8 cellular contexts compared by ENCODE assay signal in genomic region chr2:171922230-171923022, GRCh38. TPM values are rescaled to one million over a fixed set of nuclear protein-coding genes. Genes with fewer than 3 reads are reported as not detected.
DNase-seq lines count a peak whose midpoint lies in the region; ATAC-seq, FAIRE-seq and TF ChIP-seq lines count a peak whose summit lies in the region.

Gene HAT1 (plus strand): TSS chr2:171922461. CDS start chr2:171922501, 40 bp downstream.

- no peaks in the 10 kb centered on the region for H3K9me2 ChIP-seq in OCI-LY7 (ENCODE audit: insufficient read depth, low read length)

- peak within 1 kb of the TSS; percentile 87 for H3K9ac ChIP-seq in endothelial cell of umbilical vein (replicated peaks; ENCODE audit: extremely low read depth, insufficient read depth, low read length)

- dilution Hi-C loops in endothelial cell of umbilical vein (cut with MboI; ENCODE audit: extremely low pct_ligation_motif_present, low sequenced_read_pairs), result no loop called here

- intact Hi-C loops in OCI-LY7 (cut with micrococcal nuclease; ENCODE audit: unreplicated experiment) (loop anchor here (2.0 kb wide), 1 partner anchor 28 kb away; the partner anchor contains the start of gene SLC25A12), endothelial cell of umbilical vein (cut with micrococcal nuclease) (loop anchor here (1.0 to 5.0 kb wide), 7 partner anchors 28 to 235 kb away; partner anchors contain the start of genes DLX1, DYNC1I2, METAP1D and SLC25A12)

- peak; percentile 80 for DNase-seq in D721Med (ENCODE audit: insufficient read length, low spot score)
- DNase-seq in HuH-7.5 (ENCODE audit: low spot score), result peak; percentile 77
- peak; percentile 98 for DNase-seq in OCI-LY7 (ENCODE audit: low spot score)
- DNase-seq in activated T-cell treated with anti-CD3 and anti-CD28 coated beads for 1 hour (ENCODE audit: low read depth), result peak; percentile 95
- DNase-seq in endothelial cell of umbilical vein (ENCODE audit: low read depth, low spot score), result peak; percentile 99
- peak; percentile 99 for DNase-seq in midbrain (lab: John Stamatoyannopoulos, UW)
- DNase-seq in stimulated activated CD8-positive, alpha-beta memory T cell treated with anti-CD3 and anti-CD28 coated beads, Interleukin-2, amount 100 ng/mL, for 1 hour (ENCODE audit: low read depth in 2 of 2), result peak; percentile 95 to 96

- POLR2A ChIA-PET in OCI-LY7 (lab: Charles Lee), result interaction anchor here (0.9 to 3.5 kb wide), 12 partner anchors 8 to 127 kb away, joined by 3 to 24 read pairs (median 4); partner anchors contain the start of gene SLC25A12
- POLR2A ChIA-PET in endothelial cell of umbilical vein (lab: Charles Lee), result no interaction called here

- H3K9me3 ChIP-seq in OCI-LY7 (ENCODE audit: low read length) (no peaks in the 10 kb centered on the region), endothelial cell of umbilical vein (replicated peaks; ENCODE audit: control insufficient read depth, insufficient read depth, low read length) (no peaks in the 10 kb centered on the region)

- CTCF ChIA-PET in OCI-LY7 (lab: Charles Lee; ENCODE audit: unreplicated experiment) (interaction anchor here (0.6 to 0.7 kb wide), 4 partner anchors 17 to 267 kb away, joined by 3 to 4 read pairs (median 3); partner anchors contain the start of gene SLC25A12), endothelial cell of umbilical vein (lab: Charles Lee) (interaction anchor here (0.6 to 2.0 kb wide), 10 partner anchors 18 to 216 kb away, joined by 3 to 6 read pairs (median 4); partner anchors contain the start of gene SLC25A12)

- H4K20me1 ChIP-seq in OCI-LY7 (ENCODE audit: insufficient read depth, low read length), result no peaks in the 10 kb centered on the region
- no peaks in the 10 kb centered on the region for H4K20me1 ChIP-seq in endothelial cell of umbilical vein (replicated peaks; ENCODE audit: control insufficient read depth, extremely low read depth, insufficient read depth, low read length)

- H3K79me2 ChIP-seq in OCI-LY7 (ENCODE audit: insufficient read depth, low read depth, low read length) (peaks cover 44% of the 10 kb centered on the region), endothelial cell of umbilical vein (ENCODE audit: control insufficient read depth, insufficient read depth, low read length) (peaks cover 23% of the 10 kb centered on the region)

- TSS peak; percentile 79 for BruUV-seq in OCI-LY7 (replicated peaks; lab: Mats Ljungman, UMichigan)
- TSS peak; percentile 53 for BruUV-seq in endothelial cell of umbilical vein (replicated peaks; lab: Mats Ljungman, UMichigan)

- H3K4me3 ChIP-seq in OCI-LY7 (ENCODE audit: low read depth, low read length, poor library complexity, severe bottlenecking) (peak within 1 kb of the TSS; percentile 91), endothelial cell of umbilical vein (replicated peaks in 1 of 3; ENCODE audit: insufficient read depth in 1 of 3, low read depth in 1 of 3, low read length in 3 of 3) (peak within 1 kb of the TSS; percentile 32 to 79 (median 57))

- TF ChIP-seq CTCF in D721Med (IDR thresholded peaks at IDR 0.05; ENCODE audit: insufficient read depth, missing control alignments), result no peak
- TF ChIP-seq CTCF in OCI-LY7 (conservative IDR thresholded peaks at IDR 0.05; ENCODE audit: low read length), result no peak
- no peak for TF ChIP-seq CTCF in endothelial cell of umbilical vein (IDR thresholded peaks at IDR 0.05; ENCODE audit: extremely low read depth in 1 of 2, insufficient read depth in 1 of 2, low read depth in 1 of 2, low read length in 2 of 2)

- H2AFZ ChIP-seq in OCI-LY7 (ENCODE audit: low read length) (peak within 1 kb of the TSS; percentile 92), endothelial cell of umbilical vein (ENCODE audit: low read depth, low read length) (peak within 1 kb of the TSS; percentile 93)

- FAIRE-seq in D721Med (lab: Jason Lieb, UNC) (no peak), endothelial cell of umbilical vein (lab: Jason Lieb, UNC) (peak; percentile 92)

- H3K4me2 ChIP-seq in OCI-LY7 (ENCODE audit: low read length) (peak within 1 kb of the TSS; percentile 92), endothelial cell of umbilical vein (ENCODE audit: insufficient read depth, low read length) (peak within 1 kb of the TSS; percentile 95)

- peak; percentile 59 for TF ChIP-seq POLR2A in endothelial cell of umbilical vein (IDR thresholded peaks at IDR 0.05; ENCODE audit: low read depth, low read length)

- ATAC-seq in GM21526 (IDR thresholded peaks at IDR 0.05; ENCODE audit: low FRiP score, unreplicated experiment), result peak; percentile 90

- H3K27ac ChIP-seq in OCI-LY7 (ENCODE audit: low read depth, low read length, poor library complexity, severe bottlenecking) (peak within 1 kb of the TSS; percentile 69), endothelial cell of umbilical vein (ENCODE audit: insufficient read depth, low read depth, low read length) (peak within 1 kb of the TSS; percentile 77)

- H3K9me1 ChIP-seq in endothelial cell of umbilical vein (replicated peaks; ENCODE audit: control insufficient read depth, extremely low read depth, insufficient read depth, low read length), result no peaks in the 10 kb centered on the region

- H3K4me1 ChIP-seq in OCI-LY7 (ENCODE audit: insufficient read depth, low read length, poor library complexity, severe bottlenecking), result peaks cover 23% of the 10 kb centered on the region
- H3K4me1 ChIP-seq in endothelial cell of umbilical vein (ENCODE audit: control insufficient read depth, extremely low read depth, insufficient read depth, low read length), result peaks cover 13% of the 10 kb centered on the region

- no peaks in the 10 kb centered on the region for H3K27me3 ChIP-seq in endothelial cell of umbilical vein (ENCODE audit: control insufficient read depth in 2 of 2, insufficient read depth in 2 of 2, low read length in 2 of 2)

- peaks cover 42% of the 10 kb centered on the region for H3K36me3 ChIP-seq in OCI-LY7 (ENCODE audit: insufficient read depth, low read length)
- H3K36me3 ChIP-seq in endothelial cell of umbilical vein (ENCODE audit: control insufficient read depth in 2 of 2, extremely low read depth in 1 of 2, insufficient read depth in 2 of 2, low read length in 2 of 2), result no peaks in the 10 kb centered on the region

TF ChIP-seq in endothelial cell of umbilical vein, 7 proteins besides CTCF, POLR2A, EP300 and RAD21:
- TF ChIP-seq GATA2 (IDR thresholded peaks at IDR 0.05; ENCODE audit: insufficient read depth, insufficient read length, low read depth, low read length), result no peak
- TF ChIP-seq JUN (IDR thresholded peaks at IDR 0.05; ENCODE audit: borderline replicate concordance, insufficient read depth, insufficient read length, low read depth), result no peak
- no peak for TF ChIP-seq EZH2 (IDR thresholded peaks at IDR 0.05; ENCODE audit: borderline replicate concordance, low read depth, low read length, severe bottlenecking)
- TF ChIP-seq MAX (IDR thresholded peaks at IDR 0.05; ENCODE audit: insufficient read depth, insufficient read length), result no peak
- no peak for TF ChIP-seq MYC (IDR thresholded peaks at IDR 0.05; ENCODE audit: low read depth, low read length)
- TF ChIP-seq POLR2AphosphoS5 (IDR thresholded peaks at IDR 0.05; ENCODE audit: insufficient read depth, low read depth, low read length), result peak; percentile 23
- TF ChIP-seq FOS (IDR thresholded peaks at IDR 0.05; ENCODE audit: borderline replicate concordance, insufficient read depth, low read length), result peak; percentile 35
TF ChIP-seq in endothelial cell of umbilical vein: peak in this region for 2.

RNA-seq across cellular contexts. Expression of gene HAT1, which starts in this region (rescaled TPM):
- 68.6 and 77.5 TPM in 2 replicates for total RNA-seq in OCI-LY7 (2014; rRNA removed; shearing (Covaris generic))
- total RNA-seq in OCI-LY7 (2022) (92.6 and 96.5 TPM in 2 replicates), endothelial cell of umbilical vein (49.7 and 50.3 TPM in 2 replicates)
- polyA plus RNA-seq in endothelial cell of umbilical vein, result 18.3 and 27.4 TPM in 2 replicates
- polyA plus RNA-seq in endothelial cell of umbilical vein (2011; cell fraction: cytosol; rRNA removed), result 41.8 and 46.4 TPM in 2 replicates
- polyA plus RNA-seq in endothelial cell of umbilical vein (2011; cell fraction: nucleus; rRNA removed), result 21.2 and 29.5 TPM in 2 replicates
- 43.6 and 68.2 TPM in 2 replicates for polyA plus RNA-seq in endothelial cell of umbilical vein (2012)
- polyA minus RNA-seq in endothelial cell of umbilical vein, result 24.3 and 25.1 TPM in 2 replicates
- polyA minus RNA-seq in endothelial cell of umbilical vein (2011; cell fraction: cytosol; rRNA and poly(A)+ RNA removed), result 29.2 TPM
- 17.6 and 29.7 TPM in 2 replicates for polyA minus RNA-seq in endothelial cell of umbilical vein (2011; cell fraction: nucleus; rRNA and poly(A)+ RNA removed)

Comparison
In these comparisons a context has a peak if more than half of its experiments do, and no peak if none do; other contexts are left out.
1. Peak in every context shown above with its lines: DNase-seq, ATAC-seq, H3K4me3 ChIP-seq and H3K27ac ChIP-seq.